Comparison of ENCODE assay signal across 18 cellular contexts in genomic region chr2:127581516-127582490, GRCh38. TPM values are rescaled to one million over a fixed set of nuclear protein-coding genes. Genes with fewer than 3 reads are reported as not detected.
"Had no signal": no experiment of that assay in that cellular context is flagged by ENCODE, and none has a peak within 500 bp of the region (broad histone marks: within the 10 kb centered on the region; RNA-seq: fewer than 3 reads in every experiment).

No MANE protein-coding gene starts in this region.

- H3K4me3 ChIP-seq: body of pancreas, ovary, thyroid gland had no signal

- H3K9me3 ChIP-seq: body of pancreas, ovary, thyroid gland had no signal

- H3K27me3 ChIP-seq: body of pancreas, ovary, thyroid gland had no signal

- H3K36me3 ChIP-seq: ovary, thyroid gland had no signal

- H3K4me3 Mint-ChIP-seq: activated B cell treated with CpG ODN at 0.5 μM for 24 hours; activated T-helper 1 cell treated with anti-CD3 and anti-CD28 coated beads, Interleukin-12 subunit alpha, Interleukin-12 subunit beta, Interleukin-2, Interleukin-4 antibody, amounts not matched to agents 30 ng/mL and 10 ng/mL and 1 ng/mL, durations not matched to agents 14 hours and 24 hours and 36 hours; central memory CD8-positive, alpha-beta T cell; dendritic cell treated with granulocyte-macrophage colony-stimulating factor and Interleukin-4, amounts not matched to agents 40 ng/mL and 50 ng/mL, for 4 days; nephron progenitor cell; T-helper 1 cell treated with Interleukin-12 subunit alpha and Interleukin-12 subunit beta and Interleukin-4 antibody, amounts not matched to agents 30 μg/mL and 1 μg/mL, for 36 hours had no signal

- H3K4me1 ChIP-seq: body of pancreas, thyroid gland had no signal

- H3K27ac Mint-ChIP-seq: activated B cell treated with CpG ODN at 0.5 μM for 24 hours; activated T-helper 1 cell treated with anti-CD3 and anti-CD28 coated beads, Interleukin-12 subunit alpha, Interleukin-12 subunit beta, Interleukin-2, Interleukin-4 antibody, amounts not matched to agents 30 ng/mL and 10 ng/mL and 1 ng/mL, durations not matched to agents 14 hours and 24 hours and 36 hours; dendritic cell treated with granulocyte-macrophage colony-stimulating factor and Interleukin-4, amounts not matched to agents 40 ng/mL and 50 ng/mL, for 4 days; nephron progenitor cell; T-helper 1 cell treated with Interleukin-12 subunit alpha and Interleukin-12 subunit beta and Interleukin-4 antibody, amounts not matched to agents 30 μg/mL and 1 μg/mL, for 36 hours had no signal

- H3K27ac ChIP-seq: body of pancreas, ovary, thyroid gland had no signal

- H3K27me3 Mint-ChIP-seq: activated B cell treated with CpG ODN at 0.5 μM for 24 hours; dendritic cell treated with granulocyte-macrophage colony-stimulating factor and Interleukin-4, amounts not matched to agents 40 ng/mL and 50 ng/mL, for 4 days had no signal

- H3K4me1 Mint-ChIP-seq: central memory CD8-positive, alpha-beta T cell had no signal

- ATAC-seq: body of pancreas, left cardiac atrium, SK-N-SH treated with all-trans-retinoic acid at 6 μM for 48 hours had no signal

- DNase-seq: activated B cell treated with CpG ODN at 0.5 μM for 24 hours; activated CD4-positive, alpha-beta T cell treated with anti-CD3 and anti-CD28 coated beads, Interleukin-2, amount 50 U/mL, for 1 hour; activated naive CD4-positive, alpha-beta T cell treated with anti-CD3 and anti-CD28 coated beads, Interleukin-2, amount 50 U/mL, for 16 hours; body of pancreas; hypothalamus; left cardiac atrium; mammary epithelial cell; nephron progenitor cell; SHP77; stimulated activated CD4-positive, alpha-beta T cell treated with anti-CD3 and anti-CD28 coated beads, Interleukin-15, amount 100 ng/mL, for 24 hours; stimulated activated CD4-positive, alpha-beta T cell treated with anti-CD3 and anti-CD28 coated beads, Interleukin-4, amount 100 ng/mL, for 24 hours; thyroid gland had no signal

- H3K9me3 Mint-ChIP-seq: activated B cell treated with CpG ODN at 0.5 μM for 24 hours; activated T-helper 1 cell treated with anti-CD3 and anti-CD28 coated beads, Interleukin-12 subunit alpha, Interleukin-12 subunit beta, Interleukin-2, Interleukin-4 antibody, amounts not matched to agents 30 ng/mL and 10 ng/mL and 1 ng/mL, durations not matched to agents 14 hours and 24 hours and 36 hours; central memory CD8-positive, alpha-beta T cell; dendritic cell treated with granulocyte-macrophage colony-stimulating factor and Interleukin-4, amounts not matched to agents 40 ng/mL and 50 ng/mL, for 4 days; nephron progenitor cell; T-helper 1 cell treated with Interleukin-12 subunit alpha and Interleukin-12 subunit beta and Interleukin-4 antibody, amounts not matched to agents 30 μg/mL and 1 μg/mL, for 36 hours had no signal

RNA-seq across cellular contexts. Expression of gene MYO7B, which starts 46.3 kb away (rescaled TPM):
- total RNA-seq: mammary epithelial cell had no signal
- polyA plus RNA-seq: mammary epithelial cell had no signal
